Comparison of ENCODE assay signal across 15 cellular contexts in genomic region chr12:92000587-92000986, GRCh38.
"Had no signal": no experiment of that assay in that cellular context is flagged by ENCODE, and none has a peak within 500 bp of the region (broad histone marks: within the 10 kb centered on the region; RNA-seq: fewer than 3 reads in every experiment).

No MANE protein-coding gene starts in this region.

- H3K4me3 Mint-ChIP-seq: activated CD4-positive, alpha-beta memory T cell treated with anti-CD3 and anti-CD28 coated beads, Interleukin-2, amount 10 ng/mL, durations not matched to agents 7 days and 5 days; endodermal cell; nephron had no signal

- H3K27ac Mint-ChIP-seq: activated CD4-positive, alpha-beta memory T cell treated with anti-CD3 and anti-CD28 coated beads, Interleukin-2, amount 10 ng/mL, durations not matched to agents 7 days and 5 days; endodermal cell; nephron had no signal

- DNase-seq: activated CD4-positive, alpha-beta memory T cell treated with anti-CD3 and anti-CD28 coated beads, Interleukin-2, amount 10 ng/mL, durations not matched to agents 7 days and 5 days; activated T-cell treated with anti-CD3 and anti-CD28 coated beads, Interleukin-2, amount 50 U/mL, for 48 hours; cerebellar nuclear complex; dermis blood vessel endothelial cell; endodermal cell; erythroblast; hypothalamus; lower lobe of right lung; stimulated activated CD4-positive, alpha-beta T cell treated with anti-CD3 and anti-CD28 coated beads, Interleukin-2, amount 100 ng/mL, for 48 hours; stomach; SW 1271; T-helper 9 cell had no signal

- H3K27me3 Mint-ChIP-seq: activated CD4-positive, alpha-beta memory T cell treated with anti-CD3 and anti-CD28 coated beads, Interleukin-2, amount 10 ng/mL, durations not matched to agents 7 days and 5 days had no signal

- H3K4me3 ChIP-seq: ascending aorta, lower lobe of right lung, stomach had no signal

- ATAC-seq: lower lobe of right lung, sciatic nerve had no signal
